Comparison of ENCODE assay signal across 2 cellular contexts in the genomic region with DNA sequence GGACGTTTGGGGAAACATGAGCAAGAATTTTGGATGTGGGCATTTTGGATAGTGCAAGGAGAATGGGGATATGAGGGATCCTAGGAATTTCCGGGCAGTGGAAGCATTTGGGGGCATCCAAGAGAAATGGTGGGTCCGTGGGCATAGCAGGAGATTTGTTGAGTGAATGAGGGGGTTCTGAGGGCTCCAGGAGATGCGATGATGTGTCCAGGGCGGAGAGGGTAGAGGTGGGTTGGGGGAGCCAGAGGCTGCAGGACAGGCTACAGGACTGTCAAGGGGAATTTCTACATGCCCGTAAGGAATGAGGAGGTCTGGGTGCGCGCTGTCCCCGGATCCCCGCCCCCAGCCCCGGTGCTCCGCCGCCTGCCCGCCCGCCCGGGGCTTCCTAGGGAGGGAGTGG.
TF ChIP-seq lines count a peak whose summit lies in the region.

No MANE protein-coding gene starts in this region.

TF ChIP-seq in IMR-90, 13 proteins besides CTCF, POLR2A, EP300 and RAD21:
- TF ChIP-seq RCOR1 (IDR thresholded peaks at IDR 0.05; ENCODE audit: insufficient replicate concordance, low read length) (no peak), BHLHE40 (IDR thresholded peaks at IDR 0.05; ENCODE audit: low read depth, low read length) (no peak), CHD1 (IDR thresholded peaks at IDR 0.05; ENCODE audit: low read depth, low read length) (no peak), MXI1 (IDR thresholded peaks at IDR 0.05; ENCODE audit: borderline replicate concordance, low read depth, low read length) (no peak), NFE2L2 (IDR thresholded peaks at IDR 0.05; ENCODE audit: low read depth, low read length) (no peak), RFX5 (IDR thresholded peaks at IDR 0.05; ENCODE audit: low read depth, low read length) (no peak), CEBPB (IDR thresholded peaks at IDR 0.05; ENCODE audit: low read depth, low read length) (no peak), MAZ (IDR thresholded peaks at IDR 0.05; ENCODE audit: borderline replicate concordance, low read depth, low read length) (no peak), MAFK (IDR thresholded peaks at IDR 0.05; ENCODE audit: low read depth, low read length) (no peak), FOS (IDR thresholded peaks at IDR 0.05; ENCODE audit: low read depth, low read length) (no peak), SMC3 (IDR thresholded peaks at IDR 0.05; ENCODE audit: low read depth, low read length) (no peak)
- TF ChIP-seq, protein P1, sequence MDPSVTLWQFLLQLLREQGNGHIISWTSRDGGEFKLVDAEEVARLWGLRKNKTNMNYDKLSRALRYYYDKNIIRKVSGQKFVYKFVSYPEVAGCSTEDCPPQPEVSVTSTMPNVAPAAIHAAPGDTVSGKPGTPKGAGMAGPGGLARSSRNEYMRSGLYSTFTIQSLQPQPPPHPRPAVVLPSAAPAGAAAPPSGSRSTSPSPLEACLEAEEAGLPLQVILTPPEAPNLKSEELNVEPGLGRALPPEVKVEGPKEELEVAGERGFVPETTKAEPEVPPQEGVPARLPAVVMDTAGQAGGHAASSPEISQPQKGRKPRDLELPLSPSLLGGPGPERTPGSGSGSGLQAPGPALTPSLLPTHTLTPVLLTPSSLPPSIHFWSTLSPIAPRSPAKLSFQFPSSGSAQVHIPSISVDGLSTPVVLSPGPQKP (IDR thresholded peaks at IDR 0.05; ENCODE audit: borderline replicate concordance, low read depth, low read length): no peak
- TF ChIP-seq, protein P2, sequence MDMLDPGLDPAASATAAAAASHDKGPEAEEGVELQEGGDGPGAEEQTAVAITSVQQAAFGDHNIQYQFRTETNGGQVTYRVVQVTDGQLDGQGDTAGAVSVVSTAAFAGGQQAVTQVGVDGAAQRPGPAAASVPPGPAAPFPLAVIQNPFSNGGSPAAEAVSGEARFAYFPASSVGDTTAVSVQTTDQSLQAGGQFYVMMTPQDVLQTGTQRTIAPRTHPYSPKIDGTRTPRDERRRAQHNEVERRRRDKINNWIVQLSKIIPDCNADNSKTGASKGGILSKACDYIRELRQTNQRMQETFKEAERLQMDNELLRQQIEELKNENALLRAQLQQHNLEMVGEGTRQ (IDR thresholded peaks at IDR 0.05; ENCODE audit: low read depth, low read length): no peak

TF ChIP-seq in neural cell, 6 proteins besides CTCF, POLR2A, EP300 and RAD21:
- TF ChIP-seq EZH2 (IDR thresholded peaks at IDR 0.05; ENCODE audit: borderline replicate concordance, insufficient read depth, low read length, poor library complexity, severe bottlenecking): no peak
- TF ChIP-seq, protein P3, sequence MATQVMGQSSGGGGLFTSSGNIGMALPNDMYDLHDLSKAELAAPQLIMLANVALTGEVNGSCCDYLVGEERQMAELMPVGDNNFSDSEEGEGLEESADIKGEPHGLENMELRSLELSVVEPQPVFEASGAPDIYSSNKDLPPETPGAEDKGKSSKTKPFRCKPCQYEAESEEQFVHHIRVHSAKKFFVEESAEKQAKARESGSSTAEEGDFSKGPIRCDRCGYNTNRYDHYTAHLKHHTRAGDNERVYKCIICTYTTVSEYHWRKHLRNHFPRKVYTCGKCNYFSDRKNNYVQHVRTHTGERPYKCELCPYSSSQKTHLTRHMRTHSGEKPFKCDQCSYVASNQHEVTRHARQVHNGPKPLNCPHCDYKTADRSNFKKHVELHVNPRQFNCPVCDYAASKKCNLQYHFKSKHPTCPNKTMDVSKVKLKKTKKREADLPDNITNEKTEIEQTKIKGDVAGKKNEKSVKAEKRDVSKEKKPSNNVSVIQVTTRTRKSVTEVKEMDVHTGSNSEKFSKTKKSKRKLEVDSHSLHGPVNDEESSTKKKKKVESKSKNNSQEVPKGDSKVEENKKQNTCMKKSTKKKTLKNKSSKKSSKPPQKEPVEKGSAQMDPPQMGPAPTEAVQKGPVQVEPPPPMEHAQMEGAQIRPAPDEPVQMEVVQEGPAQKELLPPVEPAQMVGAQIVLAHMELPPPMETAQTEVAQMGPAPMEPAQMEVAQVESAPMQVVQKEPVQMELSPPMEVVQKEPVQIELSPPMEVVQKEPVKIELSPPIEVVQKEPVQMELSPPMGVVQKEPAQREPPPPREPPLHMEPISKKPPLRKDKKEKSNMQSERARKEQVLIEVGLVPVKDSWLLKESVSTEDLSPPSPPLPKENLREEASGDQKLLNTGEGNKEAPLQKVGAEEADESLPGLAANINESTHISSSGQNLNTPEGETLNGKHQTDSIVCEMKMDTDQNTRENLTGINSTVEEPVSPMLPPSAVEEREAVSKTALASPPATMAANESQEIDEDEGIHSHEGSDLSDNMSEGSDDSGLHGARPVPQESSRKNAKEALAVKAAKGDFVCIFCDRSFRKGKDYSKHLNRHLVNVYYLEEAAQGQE (IDR thresholded peaks at IDR 0.05; ENCODE audit: borderline replicate concordance): no peak
- TF ChIP-seq POLR2AphosphoS5 (IDR thresholded peaks at IDR 0.05): no peak
- TF ChIP-seq SMC3 (conservative IDR thresholded peaks at IDR 0.05; ENCODE audit: poor library complexity): no peak
- no peak for TF ChIP-seq TAF1 (IDR thresholded peaks at IDR 0.05; ENCODE audit: low read depth)
- TF ChIP-seq MXI1 (conservative IDR thresholded peaks at IDR 0.05; ENCODE audit: poor library complexity, severe bottlenecking): no peak
